In genomic region chr4:124712417-124713212, GRCh38 we compare ENCODE assay signal across 8 cellular contexts.
DNase-seq lines count a peak whose midpoint lies in the region; ATAC-seq and TF ChIP-seq lines count a peak whose summit lies in the region.

ANKRD50 (minus strand) TSS chr4:124712732; CDS start chr4:124710511, 2,221 bp downstream.

- DNase-seq in COR-L47 (lab: John Stamatoyannopoulos, UW) (peak; percentile 97), HS-5 (ENCODE audit: low read depth) (peak; percentile 58), NOMO-1 (lab: John Stamatoyannopoulos, UW; ENCODE audit: unreplicated experiment in 2 of 2) (peak; percentile 76 to 79), activated T-cell treated with anti-CD3 and anti-CD28 coated beads for 24 hours (ENCODE audit: low read depth) (peak; percentile 31), epithelial cell of esophagus (ENCODE audit: low read depth) (peak; percentile 91), middle frontal gyrus (ENCODE audit: extremely low spot score, low spot score) (peak; percentile 69)
- peak; percentile 20 to 22 for DNase-seq in stimulated activated CD8-positive, alpha-beta memory T cell treated with anti-CD3 and anti-CD28 coated beads, Interleukin-2, amount 100 ng/mL, for 1 hour (ENCODE audit: low read depth in 2 of 2)

- H3K4me3 ChIP-seq in epithelial cell of esophagus (ENCODE audit: low read length) = peak within 1 kb of the TSS; percentile 77

- no peak for TF ChIP-seq CTCF in epithelial cell of esophagus (IDR thresholded peaks at IDR 0.05; ENCODE audit: insufficient read depth, low read depth, low read length, missing control alignments)

- peak; percentile 71 for ATAC-seq in GM21360 (IDR thresholded peaks at IDR 0.05; ENCODE audit: unreplicated experiment)

Comparison
In these comparisons a context has a peak if more than half of its experiments do, and no peak if none do; other contexts are left out.
1. Peak in every context shown above with its lines: DNase-seq, ATAC-seq and H3K4me3 ChIP-seq.
2. DNase-seq: peak in every context shown above with its lines; median percentile 97 in COR-L47; 91 in epithelial cell of esophagus; 78 in NOMO-1; 69 in middle frontal gyrus; 58 in HS-5; 31 in activated T-cell treated with anti-CD3 and anti-CD28 coated beads for 24 hours; 21 in stimulated activated CD8-positive, alpha-beta memory T cell treated with anti-CD3 and anti-CD28 coated beads, Interleukin-2, amount 100 ng/mL, for 1 hour.